ENCODE assay signal across 16 cellular contexts in genomic region chr6:119162134-119162761, GRCh38.
A peak's percentile ranks its signal among the peaks of the same experiment; 100 is the strongest.
DNase-seq lines count a peak whose midpoint lies in the region; ATAC-seq and TF ChIP-seq lines count a peak whose summit lies in the region.
"Had no signal": no experiment of that assay in that cellular context is flagged by ENCODE, and none has a peak within 500 bp of the region (broad histone marks: within the 10 kb centered on the region; RNA-seq: fewer than 3 reads in every experiment).

No MANE protein-coding gene starts in this region.

- no peaks in the 10 kb centered on the region for H3K36me3 ChIP-seq in body of pancreas (replicated peaks in 1 of 2; ENCODE audit: insufficient read depth in 1 of 2, low read depth in 2 of 2)
- no peaks in the 10 kb centered on the region for H3K36me3 ChIP-seq in GM23338 (ENCODE audit: insufficient read depth)
- H3K36me3 ChIP-seq in psoas muscle (ENCODE audit: insufficient read depth in 1 of 2, low read depth in 1 of 2), result no peaks in the 10 kb centered on the region
- H3K36me3 ChIP-seq: cardiac muscle cell had no signal

- H2AFZ ChIP-seq in GM23338, result no peak overlapping the region

- no peaks in the 10 kb centered on the region for H3F3A ChIP-seq in GM23338 (replicated peaks; ENCODE audit: low read depth)

- H3K4me1 Mint-ChIP-seq in GM23338, result no peaks in the 10 kb centered on the region
- H3K4me1 Mint-ChIP-seq: activated naive CD4-positive, alpha-beta T cell treated with anti-CD3 and anti-CD28 coated beads, Interleukin-2, amount 10 ng/mL, durations not matched to agents 7 days and 5 days had no signal

- intact Hi-C loops in body of pancreas (cut with DNase I) (no loop called here), psoas muscle (cut with DNase I) (no loop called here)

- H3K27me3 ChIP-seq in body of pancreas (no peaks in the 10 kb centered on the region), GM23338 (ENCODE audit: insufficient read depth) (no peaks in the 10 kb centered on the region), psoas muscle (ENCODE audit: insufficient read depth in 3 of 3, low read length in 2 of 3) (peaks cover 0 to 4% (median 0%) of the 10 kb centered on the region in 3 donors)
- H3K27me3 ChIP-seq: cardiac muscle cell had no signal

- H3K4me3 ChIP-seq in body of pancreas, result no peak overlapping the region
- no peak overlapping the region for H3K4me3 ChIP-seq in GM23338
- H3K4me3 ChIP-seq in psoas muscle, result no peak overlapping the region
- H3K4me3 ChIP-seq: cardiac muscle cell had no signal

- WGBS in body of pancreas, 2 donors, result 44 to 46% methylated on average over 2 of the region's 2 CpGs
- WGBS in psoas muscle, 3 donors, result 74 to 84% (median 82%) methylated on average over 2 of the region's 2 CpGs

- H3K36me3 Mint-ChIP-seq in GM23338 (ENCODE audit: low read depth), result no peaks in the 10 kb centered on the region
- H3K36me3 Mint-ChIP-seq: activated naive CD4-positive, alpha-beta T cell treated with anti-CD3 and anti-CD28 coated beads, Interleukin-2, amount 10 ng/mL, durations not matched to agents 7 days and 5 days had no signal

- ATAC-seq in GM18868 (IDR thresholded peaks at IDR 0.05; ENCODE audit: unreplicated experiment), result peak; percentile 73
- ATAC-seq in GM21515 (IDR thresholded peaks at IDR 0.05; ENCODE audit: unreplicated experiment), result peak; percentile 60
- peak; percentile 73 for ATAC-seq in HG03066 (IDR thresholded peaks at IDR 0.05; ENCODE audit: low read depth, unreplicated experiment)
- peak; percentile 68 for ATAC-seq in body of pancreas
- ATAC-seq in GM23338, result no peak
- no peak for ATAC-seq in HG02852 (IDR thresholded peaks at IDR 0.05; ENCODE audit: unreplicated experiment)
- ATAC-seq in psoas muscle, result no peak
- ATAC-seq: left ventricle myocardium superior; natural killer cell treated with Interleukin-12 subunit alpha and Interleukin-12 subunit beta and Interleukin-15 and Interleukin-18, amount 100 ng/mL, for 72 hours had no signal

- H4K20me1 ChIP-seq in GM23338 (replicated peaks; ENCODE audit: insufficient read depth), result no peaks in the 10 kb centered on the region

- 0 out of 2 replicates have a peak, but pooled peaks cover 4% of the 10 kb centered on the region for H3K9me2 ChIP-seq in GM23338 (ENCODE audit: insufficient read depth)

- no peak overlapping the region for H3K4me2 ChIP-seq in GM23338

- no peaks in the 10 kb centered on the region for H3K9me3 Mint-ChIP-seq in GM23338
- H3K9me3 Mint-ChIP-seq: activated naive CD4-positive, alpha-beta T cell treated with anti-CD3 and anti-CD28 coated beads, Interleukin-2, amount 10 ng/mL, durations not matched to agents 7 days and 5 days; natural killer cell treated with Interleukin-12 subunit alpha and Interleukin-12 subunit beta and Interleukin-15 and Interleukin-18, amount 100 ng/mL, for 72 hours had no signal

- no peak overlapping the region for H3K4me3 Mint-ChIP-seq in GM23338
- H3K4me3 Mint-ChIP-seq: activated naive CD4-positive, alpha-beta T cell treated with anti-CD3 and anti-CD28 coated beads, Interleukin-2, amount 10 ng/mL, durations not matched to agents 7 days and 5 days; natural killer cell treated with Interleukin-12 subunit alpha and Interleukin-12 subunit beta and Interleukin-15 and Interleukin-18, amount 100 ng/mL, for 72 hours had no signal

- H3K4me1 ChIP-seq in body of pancreas (peaks cover 7% of the 10 kb centered on the region), GM23338 (ENCODE audit: insufficient read depth) (no peaks in the 10 kb centered on the region), psoas muscle (no peaks in the 10 kb centered on the region)

- DNase-seq in body of pancreas (no peak), GM23338 (ENCODE audit: low spot score) (no peak), psoas muscle (no peak)
- DNase-seq in activated CD4-positive, alpha-beta T cell treated with anti-CD3 and anti-CD28 coated beads, Interleukin-2, amount 50 U/mL, for 48 hours, result no peak
- DNase-seq: activated naive CD4-positive, alpha-beta T cell treated with anti-CD3 and anti-CD28 coated beads, Interleukin-2, amount 10 ng/mL, durations not matched to agents 7 days and 5 days; KG1; left ventricle myocardium superior; NCI-H526; T1000 had no signal

- no peaks in the 10 kb centered on the region for H3K79me2 ChIP-seq in GM23338 (replicated peaks; ENCODE audit: insufficient read depth)

- no peaks in the 10 kb centered on the region for H3K27me3 Mint-ChIP-seq in GM23338 (ENCODE audit: insufficient read depth, low read depth, poor library complexity)

- no peak overlapping the region for H3K27ac Mint-ChIP-seq in GM23338
- H3K27ac Mint-ChIP-seq: activated naive CD4-positive, alpha-beta T cell treated with anti-CD3 and anti-CD28 coated beads, Interleukin-2, amount 10 ng/mL, durations not matched to agents 7 days and 5 days; natural killer cell treated with Interleukin-12 subunit alpha and Interleukin-12 subunit beta and Interleukin-15 and Interleukin-18, amount 100 ng/mL, for 72 hours had no signal

- TF ChIP-seq CTCF in body of pancreas (IDR thresholded peaks at IDR 0.05), result no peak
- TF ChIP-seq CTCF in GM23338 (conservative IDR thresholded peaks at IDR 0.05; ENCODE audit: low read depth in 2 of 2), result no peak
- no peak for TF ChIP-seq CTCF in psoas muscle (IDR thresholded peaks at IDR 0.05)

- H3K27ac ChIP-seq in body of pancreas (peak overlapping the region in 3 of 4 donors; percentile 13 to 69 (median 61)), GM23338 (ENCODE audit: low read depth) (no peak overlapping the region), psoas muscle (no peak overlapping the region)
- H3K27ac ChIP-seq: cardiac muscle cell, epithelial cell of prostate had no signal

- TF ChIP-seq POLR2A in body of pancreas (IDR thresholded peaks at IDR 0.05), result no peak

- no peaks in the 10 kb centered on the region for H3K9me3 ChIP-seq in body of pancreas
- no peaks in the 10 kb centered on the region for H3K9me3 ChIP-seq in psoas muscle

TF ChIP-seq in GM23338, 12 proteins besides CTCF, POLR2A, EP300 and RAD21:
- TF ChIP-seq ZNF331 (CRISPR knock-in tag; IDR thresholded peaks at IDR 0.05; ENCODE audit: low read depth) (no peak), CREB1 (CRISPR knock-in tag; IDR thresholded peaks at IDR 0.05; ENCODE audit: low read depth) (no peak), ZNF462 (CRISPR knock-in tag; IDR thresholded peaks at IDR 0.05) (no peak), EZH2phosphoT487 (IDR thresholded peaks at IDR 0.05; ENCODE audit: unreplicated experiment) (no peak), ZNF114 (CRISPR knock-in tag; IDR thresholded peaks at IDR 0.05) (no peak)

Comparison
In these comparisons a context has a peak if more than half of its experiments do, and no peak if none do; other contexts are left out.
1. ATAC-seq: peak in GM18868 (single experiment), GM21515 (single experiment), HG03066 (single experiment) and body of pancreas (single experiment); none in GM23338 (single experiment), HG02852 (single experiment) and psoas muscle (0 of 4).
2. H3K27ac ChIP-seq: peak in body of pancreas (3 of 4); none in GM23338 (single experiment) and psoas muscle (single experiment).